8 cellular contexts compared by ENCODE assay signal in genomic region chr3:53881691-53882593, GRCh38. TPM values are rescaled to one million over a fixed set of nuclear protein-coding genes. Genes with fewer than 3 reads are reported as not detected.
DNase-seq lines count a peak whose midpoint lies in the region; ATAC-seq lines count a peak whose summit lies in the region.

ACTR8 (minus strand) TSS chr3:53882152; CDS start chr3:53882101, 51 bp downstream.

- DNase-seq in EL (peak; percentile 85), Kasumi-1 (lab: John Stamatoyannopoulos, UW) (peak; percentile 76 to 79), SJCRH30 (peak; percentile 85 to 87), foreskin melanocyte (peak; percentile 72), stromal cell of bone marrow (ENCODE audit: low read depth) (peak; percentile 62)
- peak; percentile 74 for DNase-seq in activated gamma-delta T cell treated with anti-CD3 and anti-CD28 coated beads, Interleukin-2, amount 50 U/mL, for 16 hours (ENCODE audit: low read depth)

- no peaks in the 10 kb centered on the region for H3K27me3 ChIP-seq in SJCRH30
- H3K27me3 ChIP-seq in neuron (ENCODE audit: insufficient read depth, low read length) = no peaks in the 10 kb centered on the region

- no peaks in the 10 kb centered on the region for H3K4me1 ChIP-seq in SJCRH30
- H3K4me1 ChIP-seq in neuron (ENCODE audit: insufficient read depth, low read length) = peaks cover 18% of the 10 kb centered on the region

- H2AFZ ChIP-seq in neuron (ENCODE audit: low read depth, low read length) = peak within 1 kb of the TSS; percentile 53

- H3K4me3 ChIP-seq in SJCRH30 = peak within 1 kb of the TSS; percentile 98
- H3K4me3 ChIP-seq in neuron (ENCODE audit: low read length) = peak within 1 kb of the TSS; percentile 97

- H3K36me3 ChIP-seq in SJCRH30 (peaks cover 30% of the 10 kb centered on the region), neuron (ENCODE audit: insufficient read depth, low read length) (peaks cover 56% of the 10 kb centered on the region)

- H3K27ac ChIP-seq in SJCRH30 = peak within 1 kb of the TSS; percentile 83

- ATAC-seq in GM21825 (IDR thresholded peaks at IDR 0.05; ENCODE audit: unreplicated experiment) = peak; percentile 87

- H3K9me3 ChIP-seq in SJCRH30 (replicated peaks) (no peaks in the 10 kb centered on the region), neuron (ENCODE audit: low read length) (no peaks in the 10 kb centered on the region)

RNA-seq across cellular contexts. Expression of gene ACTR8, which starts in this region (rescaled TPM):
- total RNA-seq in SJCRH30 (2014; rRNA removed; shearing (Covaris generic)) = 20.3 and 21.6 TPM in 2 replicates

Comparison
In these comparisons a context has a peak if more than half of its experiments do, and no peak if none do; other contexts are left out.
1. Peak in every context shown above with its lines: DNase-seq, ATAC-seq, H3K4me3 ChIP-seq and H3K27ac ChIP-seq.